In genomic region chr2:165815299-165815698, GRCh38 we compare ENCODE assay signal across 13 cellular contexts. TPM values are rescaled to one million over a fixed set of nuclear protein-coding genes. Genes with fewer than 3 reads are reported as not detected.
DNase-seq lines count a peak whose midpoint lies in the region; ATAC-seq and TF ChIP-seq lines count a peak whose summit lies in the region.
"Had no signal": no experiment of that assay in that cellular context is flagged by ENCODE, and none has a peak within 500 bp of the region (broad histone marks: within the 10 kb centered on the region; RNA-seq: fewer than 3 reads in every experiment).

No MANE protein-coding gene starts in this region.

- no peaks in the 10 kb centered on the region for H3K9me3 Mint-ChIP-seq in naive thymus-derived CD4-positive, alpha-beta T cell
- H3K9me3 Mint-ChIP-seq in progenitor cell of endocrine pancreas (ENCODE audit: low read depth), result no peaks in the 10 kb centered on the region
- no peaks in the 10 kb centered on the region for H3K9me3 Mint-ChIP-seq in activated T-helper 1 cell treated with anti-CD3 and anti-CD28 coated beads, Interleukin-12 subunit alpha, Interleukin-12 subunit beta, Interleukin-2, Interleukin-4 antibody, amounts not matched to agents 30 ng/mL and 10 ng/mL and 1 ng/mL, durations not matched to agents 14 hours and 24 hours and 36 hours
- H3K9me3 Mint-ChIP-seq: stimulated activated naive CD8-positive, alpha-beta T cell treated with anti-CD3 and anti-CD28 coated beads, Interleukin-15, amount 100 ng/mL, for 72 hours had no signal

- H3K27ac Mint-ChIP-seq in naive thymus-derived CD4-positive, alpha-beta T cell, result no peak overlapping the region
- H3K27ac Mint-ChIP-seq in progenitor cell of endocrine pancreas, result no peak overlapping the region
- H3K27ac Mint-ChIP-seq in activated T-helper 1 cell treated with anti-CD3 and anti-CD28 coated beads, Interleukin-12 subunit alpha, Interleukin-12 subunit beta, Interleukin-2, Interleukin-4 antibody, amounts not matched to agents 30 ng/mL and 10 ng/mL and 1 ng/mL, durations not matched to agents 14 hours and 24 hours and 36 hours, result no peak overlapping the region

- no peaks in the 10 kb centered on the region for H3K4me1 ChIP-seq in naive thymus-derived CD4-positive, alpha-beta T cell (ENCODE audit: control insufficient read depth in 2 of 2, insufficient read depth in 2 of 2, low read length in 2 of 2)
- H3K4me1 ChIP-seq: prostate gland had no signal

- CTCF ChIA-PET in naive thymus-derived CD4-positive, alpha-beta T cell (lab: Charles Lee), result no interaction called here

- H3K9me3 ChIP-seq in naive thymus-derived CD4-positive, alpha-beta T cell (ENCODE audit: control insufficient read depth in 2 of 3, low read length in 3 of 3), result no peaks in the 10 kb centered on the region
- H3K9me3 ChIP-seq: prostate gland had no signal

- no peaks in the 10 kb centered on the region for H3K27me3 ChIP-seq in naive thymus-derived CD4-positive, alpha-beta T cell (ENCODE audit: control insufficient read depth in 2 of 2, insufficient read depth in 2 of 2, low read length in 2 of 2)
- no peaks in the 10 kb centered on the region for H3K27me3 ChIP-seq in brain microvascular endothelial cell (replicated peaks)
- H3K27me3 ChIP-seq: hepatocyte had no signal

- peaks cover 0 to 6% (median 0%) of the 10 kb centered on the region in 5 donors for H3K27me3 Mint-ChIP-seq in naive thymus-derived CD4-positive, alpha-beta T cell
- no peaks in the 10 kb centered on the region for H3K27me3 Mint-ChIP-seq in progenitor cell of endocrine pancreas
- peaks cover 2% of the 10 kb centered on the region for H3K27me3 Mint-ChIP-seq in activated T-helper 1 cell treated with anti-CD3 and anti-CD28 coated beads, Interleukin-12 subunit alpha, Interleukin-12 subunit beta, Interleukin-2, Interleukin-4 antibody, amounts not matched to agents 30 ng/mL and 10 ng/mL and 1 ng/mL, durations not matched to agents 14 hours and 24 hours and 36 hours (ENCODE audit: insufficient read depth)
- H3K27me3 Mint-ChIP-seq: stimulated activated naive CD8-positive, alpha-beta T cell treated with anti-CD3 and anti-CD28 coated beads, Interleukin-15, amount 100 ng/mL, for 72 hours had no signal

- ATAC-seq in GM19035 (IDR thresholded peaks at IDR 0.05; ENCODE audit: unreplicated experiment) (peak; percentile 50), GM21825 (IDR thresholded peaks at IDR 0.05; ENCODE audit: unreplicated experiment) (peak; percentile 46), HG03354 (IDR thresholded peaks at IDR 0.05; ENCODE audit: poor library complexity, severe bottlenecking, unreplicated experiment) (peak; percentile 52)
- ATAC-seq in naive thymus-derived CD4-positive, alpha-beta T cell, result peak; percentile 42
- ATAC-seq: stimulated activated naive CD8-positive, alpha-beta T cell treated with anti-CD3 and anti-CD28 coated beads, Interleukin-15, amount 100 ng/mL, for 72 hours had no signal

- no peaks in the 10 kb centered on the region for H3K36me3 ChIP-seq in naive thymus-derived CD4-positive, alpha-beta T cell (ENCODE audit: control insufficient read depth in 2 of 3, insufficient read depth in 3 of 3, low read length in 3 of 3)
- no peaks in the 10 kb centered on the region for H3K36me3 ChIP-seq in brain microvascular endothelial cell (replicated peaks)
- H3K36me3 ChIP-seq: prostate gland had no signal

- POLR2A ChIA-PET in naive thymus-derived CD4-positive, alpha-beta T cell (lab: Charles Lee), result no interaction called here

- H3K27ac ChIP-seq in naive thymus-derived CD4-positive, alpha-beta T cell (ENCODE audit: low read depth, low read length), result no peak overlapping the region
- H3K27ac ChIP-seq in brain microvascular endothelial cell, result no peak overlapping the region
- H3K27ac ChIP-seq: hepatocyte, prostate gland had no signal

- H3K4me3 ChIP-seq in naive thymus-derived CD4-positive, alpha-beta T cell (ENCODE audit: low read length), result no peak overlapping the region
- H3K4me3 ChIP-seq in brain microvascular endothelial cell (ENCODE audit: low read depth, low read length), result no peak overlapping the region
- H3K4me3 ChIP-seq: hepatocyte, prostate gland had no signal

- in situ Hi-C loops in brain microvascular endothelial cell (cut with HindIII; ENCODE audit: low pct_ligation_motif_present, low sequenced_read_pairs), result no loop called here

- H3K4me1 Mint-ChIP-seq in naive thymus-derived CD4-positive, alpha-beta T cell, result no peaks in the 10 kb centered on the region
- H3K4me1 Mint-ChIP-seq in progenitor cell of endocrine pancreas (ENCODE audit: low read depth), result peaks cover 4% of the 10 kb centered on the region
- H3K4me1 Mint-ChIP-seq in activated T-helper 1 cell treated with anti-CD3 and anti-CD28 coated beads, Interleukin-12 subunit alpha, Interleukin-12 subunit beta, Interleukin-2, Interleukin-4 antibody, amounts not matched to agents 30 ng/mL and 10 ng/mL and 1 ng/mL, durations not matched to agents 14 hours and 24 hours and 36 hours (ENCODE audit: low read depth), result no peaks in the 10 kb centered on the region
- H3K4me1 Mint-ChIP-seq: stimulated activated naive CD8-positive, alpha-beta T cell treated with anti-CD3 and anti-CD28 coated beads, Interleukin-15, amount 100 ng/mL, for 72 hours had no signal

- H3K36me3 Mint-ChIP-seq in naive thymus-derived CD4-positive, alpha-beta T cell, result peaks cover 0 to 24% (median 21%) of the 10 kb centered on the region in 5 donors
- H3K36me3 Mint-ChIP-seq in progenitor cell of endocrine pancreas (ENCODE audit: insufficient read depth), result no peaks in the 10 kb centered on the region
- H3K36me3 Mint-ChIP-seq in activated T-helper 1 cell treated with anti-CD3 and anti-CD28 coated beads, Interleukin-12 subunit alpha, Interleukin-12 subunit beta, Interleukin-2, Interleukin-4 antibody, amounts not matched to agents 30 ng/mL and 10 ng/mL and 1 ng/mL, durations not matched to agents 14 hours and 24 hours and 36 hours (ENCODE audit: low read depth), result no peaks in the 10 kb centered on the region

- DNase-seq in naive thymus-derived CD4-positive, alpha-beta T cell, result no peak
- DNase-seq in brain microvascular endothelial cell (no peak), progenitor cell of endocrine pancreas (ENCODE audit: low spot score, unreplicated experiment) (no peak), NCI-H1092 treated with DMSO at 0.1 percent for 48 hours (lab: John Stamatoyannopoulos, UW) (no peak)
- no peak for DNase-seq in activated T-helper 1 cell treated with anti-CD3 and anti-CD28 coated beads, Interleukin-12 subunit alpha, Interleukin-12 subunit beta, Interleukin-2, Interleukin-4 antibody, amounts not matched to agents 30 ng/mL and 10 ng/mL and 1 ng/mL, durations not matched to agents 14 hours and 24 hours and 36 hours (ENCODE audit: low spot score)
- DNase-seq: activated T-cell treated with anti-CD3 and anti-CD28 coated beads, Interleukin-2, amount 50 U/mL, for 48 hours; Right ventricle myocardium superior; stimulated activated naive CD8-positive, alpha-beta T cell treated with anti-CD3 and anti-CD28 coated beads, Interleukin-15, amount 100 ng/mL, for 72 hours had no signal

- TF ChIP-seq CTCF in brain microvascular endothelial cell (IDR thresholded peaks at IDR 0.05; ENCODE audit: low read depth, low read length, missing control alignments) (no peak), progenitor cell of endocrine pancreas (IDR thresholded peaks at IDR 0.05; ENCODE audit: unreplicated experiment) (no peak)

- intact Hi-C loops in naive thymus-derived CD4-positive, alpha-beta T cell (cut with micrococcal nuclease), result no loop called here
- intact Hi-C loops in activated T-helper 1 cell treated with anti-CD3 and anti-CD28 coated beads, Interleukin-12 subunit alpha, Interleukin-12 subunit beta, Interleukin-2, Interleukin-4 antibody, amounts not matched to agents 30 ng/mL and 10 ng/mL and 1 ng/mL, durations not matched to agents 14 hours and 24 hours and 36 hours (cut with micrococcal nuclease), result no loop called here

- no peak overlapping the region for H3K4me3 Mint-ChIP-seq in naive thymus-derived CD4-positive, alpha-beta T cell
- no peak overlapping the region for H3K4me3 Mint-ChIP-seq in progenitor cell of endocrine pancreas (ENCODE audit: low read depth)
- no peak overlapping the region for H3K4me3 Mint-ChIP-seq in activated T-helper 1 cell treated with anti-CD3 and anti-CD28 coated beads, Interleukin-12 subunit alpha, Interleukin-12 subunit beta, Interleukin-2, Interleukin-4 antibody, amounts not matched to agents 30 ng/mL and 10 ng/mL and 1 ng/mL, durations not matched to agents 14 hours and 24 hours and 36 hours
- H3K4me3 Mint-ChIP-seq: stimulated activated naive CD8-positive, alpha-beta T cell treated with anti-CD3 and anti-CD28 coated beads, Interleukin-15, amount 100 ng/mL, for 72 hours had no signal

RNA-seq across cellular contexts. Expression of gene GALNT3, which starts 21.3 kb away (rescaled TPM):
- total RNA-seq in naive thymus-derived CD4-positive, alpha-beta T cell, result 10 to 100 TPM in 2 of 5 experiments, 1 to 10 TPM in 3; 2.5 to 20.3 (median 3.7) TPM
- not detected for polyA plus RNA-seq in naive thymus-derived CD4-positive, alpha-beta T cell
- 18.4 and 20.2 TPM in 2 replicates for total RNA-seq in progenitor cell of endocrine pancreas
- 3.8 and 4.8 TPM in 2 replicates for total RNA-seq in activated T-helper 1 cell treated with anti-CD3 and anti-CD28 coated beads, Interleukin-12 subunit alpha, Interleukin-12 subunit beta, Interleukin-2, Interleukin-4 antibody, amounts not matched to agents 30 ng/mL and 10 ng/mL and 1 ng/mL, durations not matched to agents 14 hours and 24 hours and 36 hours
